Comparison of ENCODE assay signal across 19 cellular contexts in the genomic region with DNA sequence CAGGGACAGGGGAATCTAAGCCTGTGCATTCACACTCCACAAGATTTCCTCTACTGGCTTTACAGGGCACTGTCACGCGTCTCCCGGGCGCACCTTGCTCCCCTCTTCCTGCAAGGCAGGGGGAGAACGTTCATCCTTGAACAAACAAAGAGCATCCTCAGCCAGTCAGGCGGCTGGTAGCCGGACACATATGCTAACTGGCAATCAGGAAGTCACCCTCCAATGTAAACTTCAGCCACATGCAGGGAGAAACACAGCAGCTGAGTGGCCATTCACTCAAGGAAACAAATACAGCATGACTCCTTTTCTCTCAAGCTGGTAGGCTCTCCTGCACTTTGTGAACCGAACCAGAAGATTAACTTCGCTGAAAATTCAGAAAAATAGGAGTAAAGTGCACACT. TPM values are rescaled to one million over a fixed set of nuclear protein-coding genes. Genes with fewer than 3 reads are reported as not detected.
A peak's percentile ranks its signal among the peaks of the same experiment; 100 is the strongest.
DNase-seq lines count a peak whose midpoint lies in the region; ATAC-seq, FAIRE-seq and TF ChIP-seq lines count a peak whose summit lies in the region.
"Had no signal": no experiment of that assay in that cellular context is flagged by ENCODE, and none has a peak within 500 bp of the region (broad histone marks: within the 10 kb centered on the region; RNA-seq: fewer than 3 reads in every experiment).

No MANE protein-coding gene starts in this region.

- intact Hi-C loops in tibial artery (cut with DNase I; ENCODE audit: low total_unique reads), result no loop called here

- H3K4me3 Mint-ChIP-seq in WTC11, result no peak overlapping the region
- H3K4me3 Mint-ChIP-seq: CD4-positive, alpha-beta memory T cell; H9 had no signal

- H3K27me3 Mint-ChIP-seq in WTC11 (ENCODE audit: low read depth), result no peaks in the 10 kb centered on the region

- no peak for FAIRE-seq in small intestine (lab: Jason Lieb, UNC)
- FAIRE-seq: A204.1, G401.6 had no signal

- H3K4me1 ChIP-seq in small intestine (ENCODE audit: control insufficient read depth in 2 of 2, insufficient read depth in 1 of 2, low read depth in 1 of 2, low read length in 1 of 2) (no peaks in the 10 kb centered on the region), tibial artery (peaks cover 0 to 16% (median 7%) of the 10 kb centered on the region in 4 donors)
- H3K4me1 ChIP-seq: SJCRH30 had no signal

- WGBS in small intestine, 3 donors, result 40 to 57% (median 56%) methylated on average over 9 of the region's 9 CpGs

- H3K36me3 Mint-ChIP-seq in WTC11, result peaks cover 7% of the 10 kb centered on the region
- H3K36me3 Mint-ChIP-seq: CD4-positive, alpha-beta memory T cell had no signal

- POLR2A ChIA-PET in WTC11 (lab: Charles Lee), result no interaction called here

- CTCF ChIA-PET in WTC11 (lab: Charles Lee), result no interaction called here

- H3K36me3 ChIP-seq in small intestine (ENCODE audit: control insufficient read depth in 2 of 2, insufficient read depth in 2 of 2, low read length in 2 of 2) (no peaks in the 10 kb centered on the region), tibial artery (peaks cover 0 to 6% (median 0%) of the 10 kb centered on the region in 3 donors)
- H3K36me3 ChIP-seq: SJCRH30 had no signal

- peaks cover 45% of the 10 kb centered on the region for H3K4me1 Mint-ChIP-seq in WTC11

- H3K9me3 Mint-ChIP-seq in WTC11, result peaks cover 9% of the 10 kb centered on the region

- H3K27ac ChIP-seq in small intestine (ENCODE audit: low read depth in 1 of 2, low read length in 1 of 2), result no peak overlapping the region
- H3K27ac ChIP-seq in tibial artery, result no peak overlapping the region
- H3K27ac ChIP-seq: RWPE1, SJCRH30 had no signal

- DNase-seq in NCI-H510A treated with DMSO at 0.1 percent for 48 hours (lab: John Stamatoyannopoulos, UW), result peak; percentile 47
- no peak for DNase-seq in NCI-H510A (lab: John Stamatoyannopoulos, UW)
- peak; percentile 11 for DNase-seq in NCI-H1092 (lab: John Stamatoyannopoulos, UW)
- DNase-seq in WTC11 (ENCODE audit: low spot score), result no peak
- no peak for DNase-seq in small intestine
- no peak for DNase-seq in tibial artery
- DNase-seq: CD4-positive, alpha-beta memory T cell; H9; MM.1S; NCI-H1105; NCI-H1930; NCI-H2171; NCI-H774; PC-3; SJCRH30 had no signal

- H3K9me3 ChIP-seq in small intestine (ENCODE audit: control insufficient read depth, low read depth) (no peaks in the 10 kb centered on the region), tibial artery (no peaks in the 10 kb centered on the region)
- H3K9me3 ChIP-seq: SJCRH30 had no signal

- TF ChIP-seq CTCF in WTC11 (IDR thresholded peaks at IDR 0.05) (no peak), tibial artery (IDR thresholded peaks at IDR 0.05) (no peak)

- H3K4me3 ChIP-seq in small intestine (ENCODE audit: low read depth in 1 of 2, low read length in 2 of 2) (no peak overlapping the region), tibial artery (no peak overlapping the region)
- H3K4me3 ChIP-seq: SJCRH30 had no signal

- no peak for ATAC-seq in WTC11
- ATAC-seq in HG03460 (IDR thresholded peaks at IDR 0.05; ENCODE audit: unreplicated experiment), result no peak
- ATAC-seq: PC-3 had no signal

- 0 out of 2 replicates have a peak overlapping the region, but pooled peaks have one; percentile 28 for H3K27ac Mint-ChIP-seq in WTC11
- H3K27ac Mint-ChIP-seq: CD4-positive, alpha-beta memory T cell had no signal

- H3K27me3 ChIP-seq in small intestine (ENCODE audit: control insufficient read depth in 2 of 2, insufficient read depth in 2 of 2, low read length in 2 of 2), result no peaks in the 10 kb centered on the region
- no peaks in the 10 kb centered on the region for H3K27me3 ChIP-seq in tibial artery
- H3K27me3 ChIP-seq: SJCRH30 had no signal

TF ChIP-seq in WTC11, 78 proteins besides CTCF, POLR2A, EP300 and RAD21:
- TF ChIP-seq FOXK1 (CRISPR knock-in tag; IDR thresholded peaks at IDR 0.05), result 0 out of 2 replicates have a peak, but pooled peaks have one; percentile 31
- TF ChIP-seq, protein P1, sequence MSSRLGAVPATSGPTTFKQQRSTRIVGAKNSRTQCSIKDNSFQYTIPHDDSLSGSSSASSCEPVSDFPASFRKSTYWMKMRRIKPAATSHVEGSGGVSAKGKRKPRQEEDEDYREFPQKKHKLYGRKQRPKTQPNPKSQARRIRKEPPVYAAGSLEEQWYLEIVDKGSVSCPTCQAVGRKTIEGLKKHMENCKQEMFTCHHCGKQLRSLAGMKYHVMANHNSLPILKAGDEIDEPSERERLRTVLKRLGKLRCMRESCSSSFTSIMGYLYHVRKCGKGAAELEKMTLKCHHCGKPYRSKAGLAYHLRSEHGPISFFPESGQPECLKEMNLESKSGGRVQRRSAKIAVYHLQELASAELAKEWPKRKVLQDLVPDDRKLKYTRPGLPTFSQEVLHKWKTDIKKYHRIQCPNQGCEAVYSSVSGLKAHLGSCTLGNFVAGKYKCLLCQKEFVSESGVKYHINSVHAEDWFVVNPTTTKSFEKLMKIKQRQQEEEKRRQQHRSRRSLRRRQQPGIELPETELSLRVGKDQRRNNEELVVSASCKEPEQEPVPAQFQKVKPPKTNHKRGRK (CRISPR knock-in tag; IDR thresholded peaks at IDR 0.05; ENCODE audit: borderline replicate concordance), result no peak

RNA-seq across cellular contexts. Expression of a gene that starts 10.8 kb away (rescaled TPM):
- total RNA-seq in WTC11 (2021), result 197 to 237 TPM (median 229 TPM) in 3 replicates
- polyA plus RNA-seq in small intestine, result 10 to 100 TPM; 30.5 to 54.0 (median 34.9) TPM

Comparison
In these comparisons a context has a peak if more than half of its experiments do, and no peak if none do; other contexts are left out.
1. DNase-seq: peak in NCI-H510A treated with DMSO at 0.1 percent for 48 hours (single experiment) and NCI-H1092 (single experiment); none in NCI-H510A (single experiment), WTC11 (single experiment), small intestine (single experiment) and tibial artery (0 of 2).